In the genomic region with DNA sequence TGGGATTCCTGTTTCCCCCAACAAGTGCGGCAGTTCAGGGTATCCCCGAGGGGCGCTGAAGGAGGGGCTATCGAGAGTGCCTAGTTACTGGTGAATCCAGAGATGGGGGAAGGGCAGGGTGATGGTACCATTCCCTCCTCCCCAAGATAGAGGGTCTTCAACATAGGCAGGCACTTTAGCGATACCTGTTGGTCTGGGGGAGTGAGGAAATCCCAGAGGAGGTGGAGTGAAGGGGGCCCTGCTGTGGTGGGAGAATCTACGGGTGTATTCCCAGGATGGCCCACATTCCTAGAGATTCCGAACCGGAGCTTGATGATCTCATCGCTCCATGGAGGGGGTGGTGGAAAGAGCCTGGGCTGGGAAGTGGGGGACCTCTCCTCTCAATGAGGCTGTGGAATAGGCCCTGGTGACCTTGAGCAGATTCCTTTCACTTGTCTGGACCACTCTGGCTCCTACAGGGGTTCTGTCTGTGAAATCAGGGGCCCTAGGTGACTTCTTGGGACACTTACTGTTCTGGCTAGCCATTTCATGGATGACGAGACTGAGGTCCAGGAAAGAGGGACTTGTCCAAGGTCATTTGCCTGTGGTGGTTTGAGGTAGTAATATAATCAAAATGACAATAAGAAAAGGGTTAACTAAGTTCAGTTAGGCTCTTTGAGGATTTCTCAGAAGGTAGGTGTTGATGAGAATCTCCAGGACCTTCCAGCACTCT, we compare ENCODE assay signal across 9 cellular contexts. TPM values are rescaled to one million over a fixed set of nuclear protein-coding genes. Genes with fewer than 3 reads are reported as not detected.
DNase-seq lines count a peak whose midpoint lies in the region; TF ChIP-seq lines count a peak whose summit lies in the region.
"Had no signal": no experiment of that assay in that cellular context is flagged by ENCODE, and none has a peak within 500 bp of the region (broad histone marks: within the 10 kb centered on the region; RNA-seq: fewer than 3 reads in every experiment).

No MANE protein-coding gene starts in this region.

- H3K27ac ChIP-seq in ectodermal cell (ENCODE audit: insufficient read depth, low read depth, low read length, poor library complexity, severe bottlenecking) (no peak overlapping the region), mesodermal cell (ENCODE audit: low read depth, low read length, severe bottlenecking) (peak overlapping the region; percentile 10), transverse colon (peak overlapping the region; percentile 88 to 93 (median 91))

- H3K27me3 ChIP-seq in ectodermal cell (ENCODE audit: control insufficient read depth, insufficient read depth, low read length, poor library complexity, severe bottlenecking) (no peaks in the 10 kb centered on the region), transverse colon (no peaks in the 10 kb centered on the region)

- in situ Hi-C loops in transverse colon (cut with MboI; ENCODE audit: low pct_ligation_motif_present in 1 of 4, low pct_unique_long_range_greater_than_20kb in 1 of 4, low sequenced_read_pairs in 3 of 4), result no loop called here

- TF ChIP-seq POLR2A in transverse colon (IDR thresholded peaks at IDR 0.05), result no peak

- intact Hi-C loops in transverse colon (cut with DNase I; ENCODE audit: low total_unique reads), result no loop called here

- no peak for TF ChIP-seq CTCF in transverse colon (IDR thresholded peaks at IDR 0.05)

- 13 to 14% methylated on average over 10 of the region's 10 CpGs for WGBS in ectodermal cell, 2 experiments
- 16 to 31% methylated on average over 6 of the region's 10 CpGs for WGBS in mesodermal cell (ENCODE audit: insufficient coverage in 2 of 2), 2 experiments
- 65 to 100% methylated on average over 1 to 10 of the region's 10 CpGs for WGBS in transverse colon (ENCODE audit: low coverage in 1 of 2), 2 donors

- peaks cover 22% of the 10 kb centered on the region for H3K4me1 ChIP-seq in ectodermal cell (ENCODE audit: control insufficient read depth, insufficient read depth, low read length)
- peaks cover 28% of the 10 kb centered on the region for H3K4me1 ChIP-seq in mesodermal cell (ENCODE audit: control insufficient read depth, insufficient read depth, low read length, poor library complexity, severe bottlenecking)
- H3K4me1 ChIP-seq in transverse colon, result peaks cover 25 to 72% (median 65%) of the 10 kb centered on the region in 4 donors

- no peak for TF ChIP-seq EP300 in transverse colon (IDR thresholded peaks at IDR 0.05; ENCODE audit: low read depth)

- H3K36me3 ChIP-seq in ectodermal cell (ENCODE audit: control insufficient read depth, insufficient read depth, low read length) (no peaks in the 10 kb centered on the region), mesodermal cell (ENCODE audit: control insufficient read depth, insufficient read depth, low read length) (no peaks in the 10 kb centered on the region), transverse colon (no peaks in the 10 kb centered on the region)

- H3K9me3 ChIP-seq in ectodermal cell (ENCODE audit: control insufficient read depth, low read length), result no peaks in the 10 kb centered on the region
- no peaks in the 10 kb centered on the region for H3K9me3 ChIP-seq in mesodermal cell (ENCODE audit: control insufficient read depth, low read length)
- no peaks in the 10 kb centered on the region for H3K9me3 ChIP-seq in transverse colon

- DNase-seq in DMS79 treated with DMSO at 0.1 percent for 48 hours (lab: John Stamatoyannopoulos, UW) (peak; percentile 51), DMS79 (lab: John Stamatoyannopoulos, UW) (no peak), transverse colon (no peak), mesenteric fat pad (ENCODE audit: low spot score) (no peak)
- DNase-seq in stimulated activated CD4-positive, alpha-beta T cell treated with anti-CD3 and anti-CD28 coated beads, Interleukin-15, amount 100 ng/mL, for 24 hours, result no peak
- no peak for DNase-seq in stimulated activated naive CD4-positive, alpha-beta T cell treated with Interleukin-2 at 50 U/mL for 16 hours (lab: John Stamatoyannopoulos, UW)
- DNase-seq: 8988T had no signal

- H3K4me3 ChIP-seq in ectodermal cell (ENCODE audit: insufficient read depth, low read depth, low read length) (peak overlapping the region; percentile 86), mesodermal cell (ENCODE audit: extremely low read depth, insufficient read depth, low read length, poor library complexity, severe bottlenecking) (peak overlapping the region; percentile 56), transverse colon (peak overlapping the region in 2 of 4 donors; percentile 39 to 56)

RNA-seq across cellular contexts. Expression of a gene that starts 52.7 kb away (rescaled TPM):
- polyA plus RNA-seq in ectodermal cell (2013, experiment 1 of 4), result not detected
- 0.14 TPM for polyA plus RNA-seq in ectodermal cell (2013, experiment 2 of 4)
- 0.11 TPM for polyA plus RNA-seq in ectodermal cell (2013, experiment 3 of 4)
- polyA plus RNA-seq in ectodermal cell (2013, experiment 4 of 4), result 0.08 TPM
- 1.0 TPM for polyA plus RNA-seq in mesodermal cell (2013, experiment 1 of 2)
- 0.96 TPM for polyA plus RNA-seq in mesodermal cell (2013, experiment 2 of 2)
- 10 to 100 TPM; 24.9 to 95.5 (median 43.8) TPM for total RNA-seq in transverse colon
- total RNA-seq in mesenteric fat pad, result 27.1 TPM
